8 cellular contexts compared by ENCODE assay signal in genomic region chr18:50194623-50195532, GRCh38. TPM values are rescaled to one million over a fixed set of nuclear protein-coding genes. Genes with fewer than 3 reads are reported as not detected.
A peak's percentile ranks its signal among the peaks of the same experiment; 100 is the strongest.
DNase-seq lines count a peak whose midpoint lies in the region; ATAC-seq, FAIRE-seq and TF ChIP-seq lines count a peak whose summit lies in the region.

Gene MYO5B (minus strand): TSS chr18:50195147. CDS start chr18:50194793, 354 bp downstream.

- TF ChIP-seq CTCF in sigmoid colon (IDR thresholded peaks at IDR 0.05): no peak

- H3K9me3 ChIP-seq in sigmoid colon: no peaks in the 10 kb centered on the region

- no peaks in the 10 kb centered on the region for H3K36me3 ChIP-seq in sigmoid colon

- 1% methylated on average over 115 of the region's 115 CpGs for WGBS in sigmoid colon, 2 donors

- intact Hi-C loops in Right ventricle myocardium inferior (cut with DNase I): loop anchor here (10.0 kb wide), 1 partner anchor 680 kb away; no protein-coding TSS in a partner anchor
- intact Hi-C loops in cardiac septum (cut with DNase I): loop anchor here (10.0 kb wide), 1 partner anchor 140 kb away; no protein-coding TSS in a partner anchor
- intact Hi-C loops in left ventricle myocardium superior (cut with micrococcal nuclease): no loop called here
- intact Hi-C loops in sigmoid colon (cut with DNase I): no loop called here

- TF ChIP-seq POLR2A in sigmoid colon (IDR thresholded peaks at IDR 0.05): no peak

- H3K27ac ChIP-seq in sigmoid colon: peak within 1 kb of the TSS in 1 of 4 donors; percentile 17

- ATAC-seq in Right ventricle myocardium inferior (peak; percentile 79), HG03095 (IDR thresholded peaks at IDR 0.05; ENCODE audit: unreplicated experiment) (peak; percentile 77), left ventricle myocardium superior (peak; percentile 96)

- no peak for TF ChIP-seq EP300 in sigmoid colon (IDR thresholded peaks at IDR 0.05)

- H3K4me3 ChIP-seq in sigmoid colon: peak within 1 kb of the TSS; percentile 9 to 59 (median 54)

- DNase-seq in Right ventricle myocardium inferior (ENCODE audit: missing footprints) (no peak), cardiac septum (ENCODE audit: low spot score) (no peak), NCI-H748 treated with DMSO at 0.1 percent for 48 hours (lab: John Stamatoyannopoulos, UW) (peak; percentile 57), left ventricle myocardium superior (peak; percentile 75), sigmoid colon (no peak), RCC 7860 (ENCODE audit: low spot score) (no peak)
- peak; percentile 77 for DNase-seq in activated effector memory CD4-positive, alpha-beta T cell treated with anti-CD3 and anti-CD28 coated beads, Interleukin-2, amount 50 U/mL, for 16 hours

- H3K4me1 ChIP-seq in sigmoid colon: peaks cover 0 to 24% (median 21%) of the 10 kb centered on the region in 4 donors

- H3K27me3 ChIP-seq in sigmoid colon: peaks cover 19 to 78% (median 48%) of the 10 kb centered on the region in 3 donors

- no peak for FAIRE-seq in RCC 7860 (lab: Jason Lieb, UNC)

RNA-seq across cellular contexts. Expression of gene MYO5B, which starts in this region (rescaled TPM):
- total RNA-seq in Right ventricle myocardium inferior (0.89 TPM), cardiac septum (5.2 TPM), left ventricle myocardium superior (1.1 TPM), sigmoid colon (1 to 10 TPM in 1 of 4 donors, under 1 TPM in 3; 0.14 to 3.0 (median 0.59) TPM)
- polyA plus RNA-seq in sigmoid colon: 10 to 100 TPM; 52.6 to 80.7 (median 60.7) TPM

Comparison
In these comparisons a context has a peak if more than half of its experiments do, and no peak if none do; other contexts are left out.
1. DNase-seq: peak in NCI-H748 treated with DMSO at 0.1 percent for 48 hours (single experiment), activated effector memory CD4-positive, alpha-beta T cell treated with anti-CD3 and anti-CD28 coated beads, Interleukin-2, amount 50 U/mL, for 16 hours (single experiment) and left ventricle myocardium superior (single experiment); none in Right ventricle myocardium inferior (single experiment), cardiac septum (single experiment), sigmoid colon (single experiment) and RCC 7860 (single experiment).
2. intact Hi-C loops: an anchor here in Right ventricle myocardium inferior (10.0 kb wide) and cardiac septum (10.0 kb wide); none called in left ventricle myocardium superior and sigmoid colon.
3. Peak in ATAC-seq in Right ventricle myocardium inferior; RNA of the gene not detected or under 1 TPM.
4. Peak in every context shown above with its lines, with median percentiles within 50 percentile points of each other: ATAC-seq.